In genomic region chr3:118480101-118480860, GRCh38 we compare ENCODE assay signal across 23 cellular contexts.
DNase-seq lines count a peak whose midpoint lies in the region; ATAC-seq, FAIRE-seq and TF ChIP-seq lines count a peak whose summit lies in the region.
"Had no signal": no experiment of that assay in that cellular context is flagged by ENCODE, and none has a peak within 500 bp of the region (broad histone marks: within the 10 kb centered on the region; RNA-seq: fewer than 3 reads in every experiment).

No MANE protein-coding gene starts in this region.

- peaks cover 3% of the 10 kb centered on the region; the same call in 1 of the 2 replicates for H3K27me3 Mint-ChIP-seq in WTC11 (ENCODE audit: low read depth)
- no peaks in the 10 kb centered on the region for H3K27me3 Mint-ChIP-seq in CD4-positive, alpha-beta T cell
- H3K27me3 Mint-ChIP-seq: activated CD4-positive, alpha-beta T cell treated with anti-CD3 and anti-CD28 coated beads for 36 hours; activated CD8-positive, alpha-beta memory T cell treated with anti-CD3 and anti-CD28 coated beads, Interleukin-2, amount 10 ng/mL, durations not matched to agents 7 days and 5 days had no signal

- no peak overlapping the region for H3K27ac ChIP-seq in CD4-positive, alpha-beta T cell (ENCODE audit: low read depth, low read length)
- no peak overlapping the region for H3K27ac ChIP-seq in upper lobe of right lung
- H3K27ac ChIP-seq: esophagus muscularis mucosa, SJCRH30, stomach had no signal

- no peaks in the 10 kb centered on the region for H3K9me3 ChIP-seq in CD4-positive, alpha-beta T cell (ENCODE audit: control insufficient read depth, low read length)
- H3K9me3 ChIP-seq in upper lobe of right lung, result no peaks in the 10 kb centered on the region
- H3K9me3 ChIP-seq: esophagus muscularis mucosa, SJCRH30, stomach had no signal

- H3K27me3 ChIP-seq in CD4-positive, alpha-beta T cell (ENCODE audit: control insufficient read depth, insufficient read depth, low read length), result no peaks in the 10 kb centered on the region
- no peaks in the 10 kb centered on the region for H3K27me3 ChIP-seq in upper lobe of right lung
- H3K27me3 ChIP-seq: esophagus muscularis mucosa, SJCRH30, stomach had no signal

- FAIRE-seq in GM12891 (lab: Jason Lieb, UNC), result no peak
- FAIRE-seq: keratinocyte had no signal

- H3K4me1 Mint-ChIP-seq in WTC11, result peaks cover 61% of the 10 kb centered on the region
- H3K4me1 Mint-ChIP-seq in CD4-positive, alpha-beta T cell (ENCODE audit: low read depth), result no peaks in the 10 kb centered on the region
- H3K4me1 Mint-ChIP-seq: activated CD4-positive, alpha-beta T cell treated with anti-CD3 and anti-CD28 coated beads for 36 hours; activated CD8-positive, alpha-beta memory T cell treated with anti-CD3 and anti-CD28 coated beads, Interleukin-2, amount 10 ng/mL, durations not matched to agents 7 days and 5 days; CD8-positive, alpha-beta memory T cell had no signal

- peak overlapping the region; percentile 69 for H3K27ac Mint-ChIP-seq in WTC11
- no peak overlapping the region for H3K27ac Mint-ChIP-seq in CD4-positive, alpha-beta T cell
- H3K27ac Mint-ChIP-seq: activated CD4-positive, alpha-beta T cell treated with anti-CD3 and anti-CD28 coated beads for 36 hours; activated CD8-positive, alpha-beta memory T cell treated with anti-CD3 and anti-CD28 coated beads, Interleukin-2, amount 10 ng/mL, durations not matched to agents 7 days and 5 days; CD8-positive, alpha-beta memory T cell; T-helper 2 cell treated with Interferon-gamma antibody and Interleukin-4, amounts not matched to agents 5 μg/mL and 100 μg/mL, for 36 hours had no signal

- no peaks in the 10 kb centered on the region for H3K36me3 ChIP-seq in upper lobe of right lung
- H3K36me3 ChIP-seq: esophagus muscularis mucosa, SJCRH30, stomach had no signal

- H3K4me3 ChIP-seq in upper lobe of right lung, result no peak overlapping the region
- H3K4me3 ChIP-seq: esophagus muscularis mucosa, SJCRH30, stomach had no signal

- intact Hi-C loops in CD4-positive, alpha-beta T cell (cut with DNase I, micrococcal nuclease), result no loop called here
- intact Hi-C loops in upper lobe of right lung (cut with DNase I), result no loop called here

- no peaks in the 10 kb centered on the region for H3K36me3 Mint-ChIP-seq in WTC11
- no peaks in the 10 kb centered on the region for H3K36me3 Mint-ChIP-seq in CD4-positive, alpha-beta T cell (ENCODE audit: low read depth)
- H3K36me3 Mint-ChIP-seq: activated CD8-positive, alpha-beta memory T cell treated with anti-CD3 and anti-CD28 coated beads, Interleukin-2, amount 10 ng/mL, durations not matched to agents 7 days and 5 days; CD8-positive, alpha-beta memory T cell had no signal

- CTCF ChIA-PET in WTC11 (lab: Charles Lee), result interaction anchor here (1.1 kb wide), 1 partner anchor 14 kb away, joined by 3 read pairs; no protein-coding TSS in a partner anchor
- CTCF ChIA-PET in CD4-positive, alpha-beta T cell (lab: Charles Lee), result no interaction called here

- peak overlapping the region; percentile 8; the same call in 1 of the 2 replicates for H3K4me3 Mint-ChIP-seq in WTC11
- no peak overlapping the region for H3K4me3 Mint-ChIP-seq in CD4-positive, alpha-beta T cell
- H3K4me3 Mint-ChIP-seq: activated CD4-positive, alpha-beta T cell treated with anti-CD3 and anti-CD28 coated beads for 36 hours; activated CD8-positive, alpha-beta memory T cell treated with anti-CD3 and anti-CD28 coated beads, Interleukin-2, amount 10 ng/mL, durations not matched to agents 7 days and 5 days; CD8-positive, alpha-beta memory T cell; T-helper 2 cell treated with Interferon-gamma antibody and Interleukin-4, amounts not matched to agents 5 μg/mL and 100 μg/mL, for 36 hours had no signal

- TF ChIP-seq POLR2A in GM12891 (IDR thresholded peaks at IDR 0.05; ENCODE audit: low read depth, low read length), result no peak

- POLR2A ChIA-PET in WTC11 (lab: Charles Lee), result no interaction called here
- POLR2A ChIA-PET in CD4-positive, alpha-beta T cell (lab: Charles Lee), result no interaction called here

- H3K4me1 ChIP-seq in upper lobe of right lung, result no peaks in the 10 kb centered on the region
- H3K4me1 ChIP-seq: esophagus muscularis mucosa, SJCRH30, stomach had no signal

- TF ChIP-seq CTCF in WTC11 (IDR thresholded peaks at IDR 0.05) (no peak), upper lobe of right lung (IDR thresholded peaks at IDR 0.05) (no peak)
- no peak for TF ChIP-seq CTCF in CD4-positive, alpha-beta T cell (IDR thresholded peaks at IDR 0.05)

- DNase-seq in GM12891 (ENCODE audit: insufficient read length, low spot score) (no peak), WTC11 (ENCODE audit: low spot score) (no peak), upper lobe of right lung (no peak), occipital lobe (lab: John Stamatoyannopoulos, UW) (no peak)
- no peak for DNase-seq in CD4-positive, alpha-beta T cell
- DNase-seq: activated CD4-positive, alpha-beta T cell treated with anti-CD3 and anti-CD28 coated beads for 36 hours; activated CD8-positive, alpha-beta memory T cell treated with anti-CD3 and anti-CD28 coated beads, Interleukin-2, amount 10 ng/mL, durations not matched to agents 7 days and 5 days; activated effector memory CD4-positive, alpha-beta T cell treated with Interleukin-2 at 50 U/mL for 16 hours; caudate nucleus; CD8-positive, alpha-beta memory T cell; glutamatergic neuron; mammary epithelial cell; NCI-H1694; NCI-H510A treated with DMSO at 0.1 percent for 48 hours; SJCRH30; stimulated activated CD4-positive, alpha-beta T cell treated with anti-CD3 and anti-CD28 coated beads, Interleukin-2, amount 100 ng/mL, for 24 hours; stomach had no signal

- ATAC-seq in GM21529 (IDR thresholded peaks at IDR 0.05; ENCODE audit: unreplicated experiment) (peak; percentile 47), HG03175 (IDR thresholded peaks at IDR 0.05; ENCODE audit: unreplicated experiment) (peak; percentile 69), WTC11 (peak; percentile 54), GM19455 (IDR thresholded peaks at IDR 0.05; ENCODE audit: unreplicated experiment) (no peak), upper lobe of right lung (no peak)
- no peak for ATAC-seq in CD4-positive, alpha-beta T cell (ENCODE audit: poor library complexity)
- ATAC-seq: activated CD4-positive, alpha-beta T cell treated with anti-CD3 and anti-CD28 coated beads for 36 hours; activated CD8-positive, alpha-beta memory T cell treated with anti-CD3 and anti-CD28 coated beads, Interleukin-2, amount 10 ng/mL, durations not matched to agents 7 days and 5 days had no signal

- H3K9me3 Mint-ChIP-seq in WTC11, result no peaks in the 10 kb centered on the region
- H3K9me3 Mint-ChIP-seq in CD4-positive, alpha-beta T cell, result peaks cover 4% of the 10 kb centered on the region
- H3K9me3 Mint-ChIP-seq: T-helper 2 cell treated with Interferon-gamma antibody and Interleukin-4, amounts not matched to agents 5 μg/mL and 100 μg/mL, for 36 hours had no signal

TF ChIP-seq in GM12891, 5 proteins besides CTCF, POLR2A, EP300 and RAD21:
- TF ChIP-seq TAF1 (IDR thresholded peaks at IDR 0.05; ENCODE audit: low read depth, low read length), result no peak
- no peak for TF ChIP-seq POLR2AphosphoS5 (IDR thresholded peaks at IDR 0.05; ENCODE audit: low read depth, low read length)
- TF ChIP-seq SPI1 (IDR thresholded peaks at IDR 0.05; ENCODE audit: low read depth, low read length), result peak; percentile 91
- no peak for TF ChIP-seq PAX5 (IDR thresholded peaks at IDR 0.05; ENCODE audit: insufficient read depth, low read length, severe bottlenecking)
- TF ChIP-seq POU2F2 (IDR thresholded peaks at IDR 0.05; ENCODE audit: low read depth, low read length), result no peak

TF ChIP-seq in WTC11, 78 proteins besides CTCF, POLR2A, EP300 and RAD21 (continues in another document):
- no peak for TF ChIP-seq ZNF317 (CRISPR knock-in tag; IDR thresholded peaks at IDR 0.05; ENCODE audit: borderline replicate concordance, low read depth)
- TF ChIP-seq NR2C2 (CRISPR knock-in tag; IDR thresholded peaks at IDR 0.05), result no peak
- no peak for TF ChIP-seq PREB (CRISPR knock-in tag; IDR thresholded peaks at IDR 0.05; ENCODE audit: borderline replicate concordance)
- TF ChIP-seq, protein P1, sequence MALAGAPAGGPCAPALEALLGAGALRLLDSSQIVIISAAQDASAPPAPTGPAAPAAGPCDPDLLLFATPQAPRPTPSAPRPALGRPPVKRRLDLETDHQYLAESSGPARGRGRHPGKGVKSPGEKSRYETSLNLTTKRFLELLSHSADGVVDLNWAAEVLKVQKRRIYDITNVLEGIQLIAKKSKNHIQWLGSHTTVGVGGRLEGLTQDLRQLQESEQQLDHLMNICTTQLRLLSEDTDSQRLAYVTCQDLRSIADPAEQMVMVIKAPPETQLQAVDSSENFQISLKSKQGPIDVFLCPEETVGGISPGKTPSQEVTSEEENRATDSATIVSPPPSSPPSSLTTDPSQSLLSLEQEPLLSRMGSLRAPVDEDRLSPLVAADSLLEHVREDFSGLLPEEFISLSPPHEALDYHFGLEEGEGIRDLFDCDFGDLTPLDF (CRISPR knock-in tag; IDR thresholded peaks at IDR 0.05), result no peak
- TF ChIP-seq, protein P2, sequence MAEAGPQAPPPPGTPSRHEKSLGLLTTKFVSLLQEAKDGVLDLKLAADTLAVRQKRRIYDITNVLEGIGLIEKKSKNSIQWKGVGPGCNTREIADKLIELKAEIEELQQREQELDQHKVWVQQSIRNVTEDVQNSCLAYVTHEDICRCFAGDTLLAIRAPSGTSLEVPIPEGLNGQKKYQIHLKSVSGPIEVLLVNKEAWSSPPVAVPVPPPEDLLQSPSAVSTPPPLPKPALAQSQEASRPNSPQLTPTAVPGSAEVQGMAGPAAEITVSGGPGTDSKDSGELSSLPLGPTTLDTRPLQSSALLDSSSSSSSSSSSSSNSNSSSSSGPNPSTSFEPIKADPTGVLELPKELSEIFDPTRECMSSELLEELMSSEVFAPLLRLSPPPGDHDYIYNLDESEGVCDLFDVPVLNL (CRISPR knock-in tag; IDR thresholded peaks at IDR 0.05; ENCODE audit: borderline replicate concordance, low read depth), result no peak
- no peak for TF ChIP-seq FOXK1 (CRISPR knock-in tag; IDR thresholded peaks at IDR 0.05)
- TF ChIP-seq ETV6 (CRISPR knock-in tag; IDR thresholded peaks at IDR 0.05), result no peak

Comparison
In these comparisons a context has a peak if more than half of its experiments do, and no peak if none do; other contexts are left out.
1. ATAC-seq: peak in GM21529 (single experiment), HG03175 (single experiment) and WTC11 (single experiment); none in CD4-positive, alpha-beta T cell (single experiment), GM19455 (single experiment) and upper lobe of right lung (single experiment).